ENCODE assay signal across 29 cellular contexts in genomic region chr12:103652808-103653207, GRCh38.
"Had no signal": no experiment of that assay in that cellular context is flagged by ENCODE, and none has a peak within 500 bp of the region (broad histone marks: within the 10 kb centered on the region; RNA-seq: fewer than 3 reads in every experiment).

No MANE protein-coding gene starts in this region.

- H3K9ac ChIP-seq: parathyroid adenoma had no signal

- H3K36me3 ChIP-seq: breast epithelium, gastroesophageal sphincter, right atrium auricular region, suprapubic skin, tibial artery, WERI-Rb-1 had no signal

- H3K9me3 ChIP-seq: breast epithelium, gastroesophageal sphincter, right atrium auricular region, suprapubic skin, tibial artery had no signal

- H3K79me2 ChIP-seq: parathyroid adenoma had no signal

- H3K4me1 ChIP-seq: breast epithelium, gastroesophageal sphincter, parathyroid adenoma, right atrium auricular region, suprapubic skin, tibial artery had no signal

- ATAC-seq: activated CD4-positive, CD25-positive, alpha-beta regulatory T cell treated with anti-CD3 and anti-CD28 coated beads, Interleukin-2, amount 50 U/mL, for 24 hours; activated T-helper 17 cell treated with anti-CD3 and anti-CD28 coated beads, Interleukin-2, amount 50 U/mL, for 72 hours; gastroesophageal sphincter; left cardiac atrium; naive thymus-derived CD8-positive, alpha-beta T cell; stimulated activated naive B cell treated with anti-CD40 and anti-IgM and Interleukin-4, amounts not matched to agents 10 μg/mL and 1 μg/mL and 100 μg/mL, for 72 hours had no signal

- DNase-seq: activated CD4-positive, alpha-beta memory T cell treated with anti-CD3 and anti-CD28 coated beads for 36 hours; activated CD4-positive, alpha-beta T cell treated with anti-CD3 and anti-CD28 coated beads, Interleukin-2, amount 10 ng/mL, durations not matched to agents 24 days and 14 days; activated CD8-positive, alpha-beta memory T cell treated with anti-CD3 and anti-CD28 coated beads, Interleukin-2, amount 50 U/mL, for 4 hours; activated gamma-delta T cell treated with Interleukin-2 at 50 U/mL for 16 hours; activated naive CD4-positive, alpha-beta T cell treated with anti-CD3 and anti-CD28 coated beads, Interleukin-2, amount 50 U/mL, for 16 hours; activated T-cell treated with anti-CD3 and anti-CD28 coated beads, Interleukin-2, amount 50 U/mL, for 24 hours; amygdala; central memory CD4-positive, alpha-beta T cell; dorsolateral prefrontal cortex; effector memory CD4-positive, alpha-beta T cell; erythroblast; hippocampal formation; left cardiac atrium; naive thymus-derived CD8-positive, alpha-beta T cell; nucleus accumbens; stimulated activated CD4-positive, alpha-beta T cell treated with anti-CD3 and anti-CD28 coated beads, Interleukin-15, amount 100 ng/mL, for 24 hours; stimulated activated CD4-positive, alpha-beta T cell treated with anti-CD3 and anti-CD28 coated beads, Interleukin-2, amount 100 ng/mL, for 24 hours; stimulated activated naive B cell treated with anti-CD40 and anti-IgM and Interleukin-4, amounts not matched to agents 10 μg/mL and 1 μg/mL and 100 μg/mL, for 72 hours; tibial artery; WERI-Rb-1 had no signal

- FAIRE-seq: keratinocyte, TTC549 had no signal

- H3K27me3 ChIP-seq: breast epithelium, gastroesophageal sphincter, right atrium auricular region, suprapubic skin had no signal

- H3K27ac ChIP-seq: breast epithelium, dorsolateral prefrontal cortex, gastroesophageal sphincter, parathyroid adenoma, right atrium auricular region, suprapubic skin, tibial artery, WERI-Rb-1 had no signal

- H3K4me3 ChIP-seq: breast epithelium, dorsolateral prefrontal cortex, gastroesophageal sphincter, right atrium auricular region, suprapubic skin, tibial artery had no signal

- H2AFZ ChIP-seq: parathyroid adenoma had no signal
